14 cellular contexts compared by ENCODE assay signal in the genomic region with DNA sequence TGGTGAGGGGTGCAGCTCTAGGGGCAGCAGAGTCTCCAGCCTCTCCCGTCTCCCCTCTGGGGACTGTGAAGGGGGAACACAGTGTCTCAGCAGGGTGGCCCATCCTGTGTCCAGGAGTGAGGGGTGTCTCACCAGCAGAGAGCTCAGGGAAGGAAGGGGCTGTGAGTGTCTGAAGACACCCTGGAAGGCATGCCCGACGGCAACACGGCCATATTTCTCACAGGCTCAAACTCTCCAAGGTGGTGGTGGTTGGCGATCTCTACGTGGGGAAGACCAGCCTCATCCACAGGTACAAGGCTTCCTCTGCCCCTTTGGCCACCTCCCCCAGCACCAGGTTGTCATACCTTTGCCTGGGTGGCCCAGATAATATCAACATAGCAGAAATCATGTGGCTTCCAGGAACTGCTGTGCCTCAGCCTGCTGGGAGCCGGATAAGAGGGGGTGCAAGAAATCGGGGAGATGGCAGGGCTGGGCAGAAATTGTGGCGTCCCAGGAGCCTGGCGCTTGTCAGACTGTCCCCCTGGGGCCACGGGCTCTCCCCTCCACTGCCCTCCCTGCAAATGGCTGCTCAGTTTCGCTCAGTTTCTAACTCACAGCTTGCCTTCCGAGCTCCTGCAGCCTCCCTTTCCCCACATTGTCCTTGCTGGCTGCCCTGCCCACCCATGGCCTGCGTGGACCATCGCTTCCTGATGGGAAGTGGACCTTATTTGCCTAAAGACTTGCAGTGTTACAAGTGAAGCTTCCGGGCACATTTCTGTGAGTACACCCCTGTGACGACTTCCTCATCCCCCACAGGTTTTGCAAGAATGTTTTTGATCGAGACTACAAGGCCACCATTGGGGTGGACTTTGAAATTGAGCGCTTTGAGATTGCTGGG. TPM values are rescaled to one million over a fixed set of nuclear protein-coding genes. Genes with fewer than 3 reads are reported as not detected.
DNase-seq lines count a peak whose midpoint lies in the region; ATAC-seq lines count a peak whose summit lies in the region.
"Had no signal": no experiment of that assay in that cellular context is flagged by ENCODE, and none has a peak within 500 bp of the region (broad histone marks: within the 10 kb centered on the region; RNA-seq: fewer than 3 reads in every experiment).

No MANE protein-coding gene starts in this region.

- H3K27ac Mint-ChIP-seq in activated CD8-positive, alpha-beta memory T cell treated with anti-CD3 and anti-CD28 coated beads, Interleukin-2, amount 10 ng/mL, durations not matched to agents 7 days and 5 days: peak overlapping the region; percentile 38
- peak overlapping the region; percentile 43 for H3K27ac Mint-ChIP-seq in activated naive CD8-positive, alpha-beta T cell treated with anti-CD3 and anti-CD28 coated beads, Interleukin-2, amount 50 U/mL, for 24 hours
- peak overlapping the region; percentile 90 for H3K27ac Mint-ChIP-seq in stimulated activated effector memory CD8-positive, alpha-beta T cell treated with anti-CD3 and anti-CD28 coated beads, Interleukin-12 subunit alpha, Interleukin-12 subunit beta, amount 100 ng/mL, for 72 hours

- H3K27me3 Mint-ChIP-seq in activated CD8-positive, alpha-beta memory T cell treated with anti-CD3 and anti-CD28 coated beads, Interleukin-2, amount 10 ng/mL, durations not matched to agents 7 days and 5 days: no peaks in the 10 kb centered on the region
- no peaks in the 10 kb centered on the region for H3K27me3 Mint-ChIP-seq in activated naive CD8-positive, alpha-beta T cell treated with anti-CD3 and anti-CD28 coated beads, Interleukin-2, amount 50 U/mL, for 24 hours

- peaks cover 8% of the 10 kb centered on the region for H3K4me1 Mint-ChIP-seq in activated CD8-positive, alpha-beta memory T cell treated with anti-CD3 and anti-CD28 coated beads, Interleukin-2, amount 10 ng/mL, durations not matched to agents 7 days and 5 days
- peaks cover 10% of the 10 kb centered on the region for H3K4me1 Mint-ChIP-seq in activated naive CD8-positive, alpha-beta T cell treated with anti-CD3 and anti-CD28 coated beads, Interleukin-2, amount 50 U/mL, for 24 hours
- H3K4me1 Mint-ChIP-seq in stimulated activated effector memory CD8-positive, alpha-beta T cell treated with anti-CD3 and anti-CD28 coated beads, Interleukin-12 subunit alpha, Interleukin-12 subunit beta, amount 100 ng/mL, for 72 hours: peaks cover 31% of the 10 kb centered on the region

- DNase-seq in activated CD8-positive, alpha-beta memory T cell treated with anti-CD3 and anti-CD28 coated beads, Interleukin-2, amount 10 ng/mL, durations not matched to agents 7 days and 5 days: no peak
- no peak for DNase-seq in activated CD8-positive, alpha-beta memory T cell treated with anti-CD3 and anti-CD28 coated beads, Interleukin-2, amount 50 U/mL, for 4 hours
- DNase-seq in NOMO-1 (lab: John Stamatoyannopoulos, UW; ENCODE audit: unreplicated experiment in 2 of 2): peak; percentile 79
- no peak for DNase-seq in activated naive CD8-positive, alpha-beta T cell treated with anti-CD3 and anti-CD28 coated beads, Interleukin-2, amount 50 U/mL, for 24 hours
- DNase-seq in stimulated activated effector memory CD8-positive, alpha-beta T cell treated with anti-CD3 and anti-CD28 coated beads, Interleukin-12 subunit alpha, Interleukin-12 subunit beta, amount 100 ng/mL, for 72 hours (ENCODE audit: low spot score in 2 of 2): no peak
- DNase-seq in NCI-H146 treated with DMSO at 0.1 percent for 48 hours (lab: John Stamatoyannopoulos, UW; ENCODE audit: unreplicated experiment): no peak
- no peak for DNase-seq in NCI-H2196 (lab: John Stamatoyannopoulos, UW; ENCODE audit: unreplicated experiment)
- DNase-seq in H4 (ENCODE audit: low spot score): no peak
- DNase-seq: amygdala, NCI-H2081, NCI-H774, small intestine had no signal

- no peak for ATAC-seq in activated CD8-positive, alpha-beta memory T cell treated with anti-CD3 and anti-CD28 coated beads, Interleukin-2, amount 10 ng/mL, durations not matched to agents 7 days and 5 days
- ATAC-seq in activated naive CD8-positive, alpha-beta T cell treated with anti-CD3 and anti-CD28 coated beads, Interleukin-2, amount 50 U/mL, for 24 hours: no peak
- ATAC-seq in stimulated activated effector memory CD8-positive, alpha-beta T cell treated with anti-CD3 and anti-CD28 coated beads, Interleukin-12 subunit alpha, Interleukin-12 subunit beta, amount 100 ng/mL, for 72 hours: no peak

- no peak overlapping the region for H3K4me3 Mint-ChIP-seq in activated CD8-positive, alpha-beta memory T cell treated with anti-CD3 and anti-CD28 coated beads, Interleukin-2, amount 10 ng/mL, durations not matched to agents 7 days and 5 days
- H3K4me3 Mint-ChIP-seq in activated naive CD8-positive, alpha-beta T cell treated with anti-CD3 and anti-CD28 coated beads, Interleukin-2, amount 50 U/mL, for 24 hours: no peak overlapping the region
- H3K4me3 Mint-ChIP-seq in stimulated activated effector memory CD8-positive, alpha-beta T cell treated with anti-CD3 and anti-CD28 coated beads, Interleukin-12 subunit alpha, Interleukin-12 subunit beta, amount 100 ng/mL, for 72 hours: no peak overlapping the region

- no peaks in the 10 kb centered on the region for H3K36me3 Mint-ChIP-seq in activated CD8-positive, alpha-beta memory T cell treated with anti-CD3 and anti-CD28 coated beads, Interleukin-2, amount 10 ng/mL, durations not matched to agents 7 days and 5 days
- H3K36me3 Mint-ChIP-seq in activated naive CD8-positive, alpha-beta T cell treated with anti-CD3 and anti-CD28 coated beads, Interleukin-2, amount 50 U/mL, for 24 hours (ENCODE audit: low read depth): peaks cover 2% of the 10 kb centered on the region
- no peaks in the 10 kb centered on the region for H3K36me3 Mint-ChIP-seq in stimulated activated effector memory CD8-positive, alpha-beta T cell treated with anti-CD3 and anti-CD28 coated beads, Interleukin-12 subunit alpha, Interleukin-12 subunit beta, amount 100 ng/mL, for 72 hours

- H3K9me3 Mint-ChIP-seq in activated CD8-positive, alpha-beta memory T cell treated with anti-CD3 and anti-CD28 coated beads, Interleukin-2, amount 10 ng/mL, durations not matched to agents 7 days and 5 days (ENCODE audit: low read depth): no peaks in the 10 kb centered on the region
- H3K9me3 Mint-ChIP-seq in activated naive CD8-positive, alpha-beta T cell treated with anti-CD3 and anti-CD28 coated beads, Interleukin-2, amount 50 U/mL, for 24 hours: no peaks in the 10 kb centered on the region
- H3K9me3 Mint-ChIP-seq in stimulated activated effector memory CD8-positive, alpha-beta T cell treated with anti-CD3 and anti-CD28 coated beads, Interleukin-12 subunit alpha, Interleukin-12 subunit beta, amount 100 ng/mL, for 72 hours: no peaks in the 10 kb centered on the region

- CTCF ChIA-PET in activated CD8-positive, alpha-beta memory T cell treated with anti-CD3 and anti-CD28 coated beads, Interleukin-2, amount 10 ng/mL, durations not matched to agents 7 days and 5 days (lab: Charles Lee): interaction anchor here (0.9 kb wide), 1 partner anchor 11 kb away, joined by 4 read pairs; no protein-coding TSS in a partner anchor

RNA-seq across cellular contexts. Expression of gene RAB36, which starts 7.2 kb away (rescaled TPM):
- total RNA-seq in activated CD8-positive, alpha-beta memory T cell treated with anti-CD3 and anti-CD28 coated beads, Interleukin-2, amount 10 ng/mL, durations not matched to agents 7 days and 5 days: under 1 TPM; 0.26 to 0.37 TPM
- total RNA-seq in H4 (2014; rRNA removed; shearing (Covaris generic)): 3.0 and 3.7 TPM in 2 replicates

RNA-seq across cellular contexts. Expression of gene RSPH14, which starts 10.7 kb away (rescaled TPM):
- total RNA-seq in activated CD8-positive, alpha-beta memory T cell treated with anti-CD3 and anti-CD28 coated beads, Interleukin-2, amount 10 ng/mL, durations not matched to agents 7 days and 5 days: not detected
- total RNA-seq in H4 (2014; rRNA removed; shearing (Covaris generic)): not detected in 2 replicates
- total RNA-seq: esophagus mucosa, SJSA1 had no signal

RNA-seq across cellular contexts. Expression of gene BCR, which starts 27.8 kb away (rescaled TPM):
- total RNA-seq in activated CD8-positive, alpha-beta memory T cell treated with anti-CD3 and anti-CD28 coated beads, Interleukin-2, amount 10 ng/mL, durations not matched to agents 7 days and 5 days: 10 to 100 TPM; 20.6 to 40.2 TPM
- total RNA-seq in H4 (2014; rRNA removed; shearing (Covaris generic)): 8.4 and 10.1 TPM in 2 replicates

Comparison
In these comparisons a context has a peak if more than half of its experiments do, and no peak if none do; other contexts are left out.
1. DNase-seq: peak in NOMO-1 (2 of 2); none in activated CD8-positive, alpha-beta memory T cell treated with anti-CD3 and anti-CD28 coated beads, Interleukin-2, amount 10 ng/mL, durations not matched to agents 7 days and 5 days (single experiment), activated CD8-positive, alpha-beta memory T cell treated with anti-CD3 and anti-CD28 coated beads, Interleukin-2, amount 50 U/mL, for 4 hours (single experiment), activated naive CD8-positive, alpha-beta T cell treated with anti-CD3 and anti-CD28 coated beads, Interleukin-2, amount 50 U/mL, for 24 hours (single experiment), stimulated activated effector memory CD8-positive, alpha-beta T cell treated with anti-CD3 and anti-CD28 coated beads, Interleukin-12 subunit alpha, Interleukin-12 subunit beta, amount 100 ng/mL, for 72 hours (0 of 2), NCI-H146 treated with DMSO at 0.1 percent for 48 hours (single experiment), NCI-H2196 (single experiment) and H4 (single experiment).
2. H3K27ac Mint-ChIP-seq: peak in every context shown above with its lines; median percentile 90 in stimulated activated effector memory CD8-positive, alpha-beta T cell treated with anti-CD3 and anti-CD28 coated beads, Interleukin-12 subunit alpha, Interleukin-12 subunit beta, amount 100 ng/mL, for 72 hours; 43 in activated naive CD8-positive, alpha-beta T cell treated with anti-CD3 and anti-CD28 coated beads, Interleukin-2, amount 50 U/mL, for 24 hours; 38 in activated CD8-positive, alpha-beta memory T cell treated with anti-CD3 and anti-CD28 coated beads, Interleukin-2, amount 10 ng/mL, durations not matched to agents 7 days and 5 days.